In the genomic region with DNA sequence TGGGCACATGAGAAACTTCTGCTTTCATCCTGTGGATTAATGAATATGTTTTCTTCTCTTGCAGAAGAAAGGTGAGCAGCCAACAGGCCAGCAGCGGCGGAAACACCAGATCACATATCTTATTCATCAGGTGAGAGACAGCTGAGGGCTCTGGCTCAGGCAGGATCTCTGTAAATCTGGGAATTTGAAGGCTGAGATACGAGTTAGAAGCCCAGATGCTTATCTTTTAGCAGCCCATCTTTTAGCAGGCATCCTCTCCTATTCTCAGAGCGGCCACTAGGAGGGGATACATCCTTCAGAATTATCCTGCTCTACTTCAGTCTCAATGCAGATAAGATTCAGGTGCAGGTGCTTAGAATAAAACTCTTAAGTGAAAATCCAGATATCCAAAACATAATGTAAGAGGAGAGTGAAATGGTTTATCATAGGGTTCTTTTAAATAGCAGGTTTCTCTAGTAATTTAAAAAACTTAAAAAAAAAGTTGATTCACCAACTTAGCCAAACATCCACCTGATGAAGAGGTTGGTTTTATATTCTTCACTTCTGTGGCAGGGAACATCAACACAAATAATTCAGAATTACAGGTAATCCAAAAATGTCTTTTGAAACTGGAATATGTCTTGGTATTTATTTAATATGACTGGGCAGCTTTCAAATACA, we compare ENCODE assay signal across 1 cellular context.
TF ChIP-seq lines count a peak whose summit lies in the region.

No MANE protein-coding gene starts in this region.

TF ChIP-seq in GM23338, 12 proteins besides CTCF, POLR2A, EP300 and RAD21 (continued from another document):
- TF ChIP-seq, protein P1, sequence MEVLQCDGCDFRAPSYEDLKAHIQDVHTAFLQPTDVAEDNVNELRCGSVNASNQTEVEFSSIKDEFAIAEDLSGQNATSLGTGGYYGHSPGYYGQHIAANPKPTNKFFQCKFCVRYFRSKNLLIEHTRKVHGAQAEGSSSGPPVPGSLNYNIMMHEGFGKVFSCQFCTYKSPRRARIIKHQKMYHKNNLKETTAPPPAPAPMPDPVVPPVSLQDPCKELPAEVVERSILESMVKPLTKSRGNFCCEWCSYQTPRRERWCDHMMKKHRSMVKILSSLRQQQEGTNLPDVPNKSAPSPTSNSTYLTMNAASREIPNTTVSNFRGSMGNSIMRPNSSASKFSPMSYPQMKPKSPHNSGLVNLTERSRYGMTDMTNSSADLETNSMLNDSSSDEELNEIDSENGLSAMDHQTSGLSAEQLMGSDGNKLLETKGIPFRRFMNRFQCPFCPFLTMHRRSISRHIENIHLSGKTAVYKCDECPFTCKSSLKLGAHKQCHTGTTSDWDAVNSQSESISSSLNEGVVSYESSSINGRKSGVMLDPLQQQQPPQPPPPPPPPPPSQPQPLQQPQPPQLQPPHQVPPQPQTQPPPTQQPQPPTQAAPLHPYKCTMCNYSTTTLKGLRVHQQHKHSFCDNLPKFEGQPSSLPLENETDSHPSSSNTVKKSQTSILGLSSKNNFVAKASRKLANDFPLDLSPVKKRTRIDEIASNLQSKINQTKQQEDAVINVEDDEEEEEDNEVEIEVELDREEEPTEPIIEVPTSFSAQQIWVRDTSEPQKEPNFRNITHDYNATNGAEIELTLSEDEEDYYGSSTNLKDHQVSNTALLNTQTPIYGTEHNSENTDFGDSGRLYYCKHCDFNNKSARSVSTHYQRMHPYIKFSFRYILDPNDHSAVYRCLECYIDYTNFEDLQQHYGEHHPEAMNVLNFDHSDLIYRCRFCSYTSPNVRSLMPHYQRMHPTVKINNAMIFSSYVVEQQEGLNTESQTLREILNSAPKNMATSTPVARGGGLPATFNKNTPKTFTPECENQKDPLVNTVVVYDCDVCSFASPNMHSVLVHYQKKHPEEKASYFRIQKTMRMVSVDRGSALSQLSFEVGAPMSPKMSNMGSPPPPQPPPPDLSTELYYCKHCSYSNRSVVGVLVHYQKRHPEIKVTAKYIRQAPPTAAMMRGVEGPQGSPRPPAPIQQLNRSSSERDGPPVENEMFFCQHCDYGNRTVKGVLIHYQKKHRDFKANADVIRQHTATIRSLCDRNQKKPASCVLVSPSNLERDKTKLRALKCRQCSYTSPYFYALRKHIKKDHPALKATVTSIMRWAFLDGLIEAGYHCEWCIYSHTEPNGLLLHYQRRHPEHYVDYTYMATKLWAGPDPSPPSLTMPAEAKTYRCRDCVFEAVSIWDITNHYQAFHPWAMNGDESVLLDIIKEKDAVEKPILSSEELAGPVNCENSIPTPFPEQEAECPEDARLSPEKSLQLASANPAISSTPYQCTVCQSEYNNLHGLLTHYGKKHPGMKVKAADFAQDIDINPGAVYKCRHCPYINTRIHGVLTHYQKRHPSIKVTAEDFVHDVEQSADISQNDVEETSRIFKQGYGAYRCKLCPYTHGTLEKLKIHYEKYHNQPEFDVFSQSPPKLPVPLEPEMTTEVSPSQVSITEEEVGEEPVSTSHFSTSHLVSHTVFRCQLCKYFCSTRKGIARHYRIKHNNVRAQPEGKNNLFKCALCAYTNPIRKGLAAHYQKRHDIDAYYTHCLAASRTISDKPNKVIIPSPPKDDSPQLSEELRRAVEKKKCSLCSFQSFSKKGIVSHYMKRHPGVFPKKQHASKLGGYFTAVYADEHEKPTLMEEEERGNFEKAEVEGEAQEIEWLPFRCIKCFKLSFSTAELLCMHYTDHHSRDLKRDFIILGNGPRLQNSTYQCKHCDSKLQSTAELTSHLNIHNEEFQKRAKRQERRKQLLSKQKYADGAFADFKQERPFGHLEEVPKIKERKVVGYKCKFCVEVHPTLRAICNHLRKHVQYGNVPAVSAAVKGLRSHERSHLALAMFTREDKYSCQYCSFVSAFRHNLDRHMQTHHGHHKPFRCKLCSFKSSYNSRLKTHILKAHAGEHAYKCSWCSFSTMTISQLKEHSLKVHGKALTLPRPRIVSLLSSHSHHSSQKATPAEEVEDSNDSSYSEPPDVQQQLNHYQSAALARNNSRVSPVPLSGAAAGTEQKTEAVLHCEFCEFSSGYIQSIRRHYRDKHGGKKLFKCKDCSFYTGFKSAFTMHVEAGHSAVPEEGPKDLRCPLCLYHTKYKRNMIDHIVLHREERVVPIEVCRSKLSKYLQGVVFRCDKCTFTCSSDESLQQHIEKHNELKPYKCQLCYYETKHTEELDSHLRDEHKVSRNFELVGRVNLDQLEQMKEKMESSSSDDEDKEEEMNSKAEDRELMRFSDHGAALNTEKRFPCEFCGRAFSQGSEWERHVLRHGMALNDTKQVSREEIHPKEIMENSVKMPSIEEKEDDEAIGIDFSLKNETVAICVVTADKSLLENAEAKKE (CRISPR knock-in tag; IDR thresholded peaks at IDR 0.05), result no peak
- TF ChIP-seq STAT1 (IDR thresholded peaks at IDR 0.05; ENCODE audit: unreplicated experiment) (no peak), CREB1 (CRISPR knock-in tag; IDR thresholded peaks at IDR 0.05; ENCODE audit: low read depth) (no peak)
